In genomic region chr22:17337639-17338038, GRCh38 we compare ENCODE assay signal across 18 cellular contexts. TPM values are rescaled to one million over a fixed set of nuclear protein-coding genes. Genes with fewer than 3 reads are reported as not detected.
DNase-seq lines count a peak whose midpoint lies in the region; ATAC-seq and TF ChIP-seq lines count a peak whose summit lies in the region.
"Had no signal": no experiment of that assay in that cellular context is flagged by ENCODE, and none has a peak within 500 bp of the region (broad histone marks: within the 10 kb centered on the region; RNA-seq: fewer than 3 reads in every experiment).

No MANE protein-coding gene starts in this region.

- no peaks in the 10 kb centered on the region for H3K4me1 Mint-ChIP-seq in activated T-helper 17 cell treated with anti-CD3 and anti-CD28 coated beads, Interleukin-2, amount 50 U/mL, for 72 hours
- no peaks in the 10 kb centered on the region for H3K4me1 Mint-ChIP-seq in activated CD4-positive, alpha-beta T cell treated with anti-CD3 and anti-CD28 coated beads, Interleukin-2, amount 10 ng/mL, durations not matched to agents 24 days and 14 days
- no peaks in the 10 kb centered on the region for H3K4me1 Mint-ChIP-seq in natural killer cell
- H3K4me1 Mint-ChIP-seq: CD4-positive, alpha-beta memory T cell had no signal

- no peak overlapping the region for H3K4me3 Mint-ChIP-seq in activated T-helper 17 cell treated with anti-CD3 and anti-CD28 coated beads, Interleukin-2, amount 50 U/mL, for 72 hours
- H3K4me3 Mint-ChIP-seq in activated CD4-positive, alpha-beta T cell treated with anti-CD3 and anti-CD28 coated beads, Interleukin-2, amount 10 ng/mL, durations not matched to agents 24 days and 14 days, result no peak overlapping the region
- H3K4me3 Mint-ChIP-seq in natural killer cell, result no peak overlapping the region
- H3K4me3 Mint-ChIP-seq: CD4-positive, alpha-beta memory T cell had no signal

- H3K27ac Mint-ChIP-seq in activated T-helper 17 cell treated with anti-CD3 and anti-CD28 coated beads, Interleukin-2, amount 50 U/mL, for 72 hours, result peak overlapping the region; percentile 42
- no peak overlapping the region for H3K27ac Mint-ChIP-seq in activated CD4-positive, alpha-beta T cell treated with anti-CD3 and anti-CD28 coated beads, Interleukin-2, amount 10 ng/mL, durations not matched to agents 24 days and 14 days
- no peak overlapping the region for H3K27ac Mint-ChIP-seq in natural killer cell

- H3K79me2 ChIP-seq in DOHH2 (ENCODE audit: control insufficient read depth, low read length), result no peaks in the 10 kb centered on the region

- TF ChIP-seq POLR2A in tibial nerve (IDR thresholded peaks at IDR 0.05), result no peak

- 77% methylated on average over 11 of the region's 11 CpGs for WGBS in right cardiac atrium
- 65 to 75% methylated on average over 11 of the region's 11 CpGs for WGBS in tibial nerve, 2 donors

- peaks cover 55% of the 10 kb centered on the region for H3F3A ChIP-seq in DOHH2 (ENCODE audit: control insufficient read depth, insufficient read depth)

- H3K9me2 ChIP-seq in DOHH2 (replicated peaks; ENCODE audit: control insufficient read depth, low read length), result no peaks in the 10 kb centered on the region

- H3K9me3 ChIP-seq in right cardiac atrium (ENCODE audit: control insufficient read depth, low read length) (no peaks in the 10 kb centered on the region), DOHH2 (ENCODE audit: control insufficient read depth, insufficient read depth, low read length) (no peaks in the 10 kb centered on the region), tibial nerve (no peaks in the 10 kb centered on the region)
- H3K9me3 ChIP-seq: BLaER1, HAP-1 had no signal

- TF ChIP-seq EP300 in tibial nerve (IDR thresholded peaks at IDR 0.05), result no peak

- H3K27me3 ChIP-seq in right cardiac atrium (ENCODE audit: control insufficient read depth, insufficient read depth) (no peaks in the 10 kb centered on the region), DOHH2 (ENCODE audit: control insufficient read depth, low read length) (no peaks in the 10 kb centered on the region), tibial nerve (no peaks in the 10 kb centered on the region)
- H3K27me3 ChIP-seq: BLaER1 had no signal

- H3K27me3 Mint-ChIP-seq in activated T-helper 17 cell treated with anti-CD3 and anti-CD28 coated beads, Interleukin-2, amount 50 U/mL, for 72 hours, result peaks cover 8% of the 10 kb centered on the region
- peaks cover 18% of the 10 kb centered on the region for H3K27me3 Mint-ChIP-seq in activated CD4-positive, alpha-beta T cell treated with anti-CD3 and anti-CD28 coated beads, Interleukin-2, amount 10 ng/mL, durations not matched to agents 24 days and 14 days
- peaks cover 10 to 11% of the 10 kb centered on the region in 2 donors for H3K27me3 Mint-ChIP-seq in natural killer cell (ENCODE audit: low read depth in 2 of 2)

- no peak for DNase-seq in Right ventricle myocardium superior
- DNase-seq in right cardiac atrium, result no peak
- DNase-seq in iPS-NIHi7 (ENCODE audit: extremely low spot score), result peak; percentile 4
- DNase-seq in activated CD4-positive, alpha-beta T cell treated with anti-CD3 and anti-CD28 coated beads, Interleukin-2, amount 10 ng/mL, durations not matched to agents 24 days and 14 days, result no peak
- DNase-seq in natural killer cell, result no peak
- DNase-seq in tibial nerve (ENCODE audit: low spot score in 2 of 2), result no peak
- DNase-seq: 8988T; CD4-positive, alpha-beta memory T cell; DMS79 treated with DMSO at 0.1 percent for 48 hours; EL had no signal

- H3K36me3 ChIP-seq in DOHH2 (ENCODE audit: control insufficient read depth, low read length) (no peaks in the 10 kb centered on the region), tibial nerve (no peaks in the 10 kb centered on the region)
- H3K36me3 ChIP-seq: BLaER1, HAP-1 had no signal

- no peak for TF ChIP-seq CTCF in DOHH2 (IDR thresholded peaks at IDR 0.05; ENCODE audit: low read depth, low read length, poor library complexity, severe bottlenecking)
- TF ChIP-seq CTCF in natural killer cell (IDR thresholded peaks at IDR 0.05), result no peak
- TF ChIP-seq CTCF in tibial nerve (IDR thresholded peaks at IDR 0.05), result no peak

- H3K27ac ChIP-seq in right cardiac atrium (ENCODE audit: low read length), result no peak overlapping the region
- peak overlapping the region; percentile 98 for H3K27ac ChIP-seq in DOHH2 (ENCODE audit: low read depth, low read length)
- no peak overlapping the region for H3K27ac ChIP-seq in tibial nerve
- H3K27ac ChIP-seq: BLaER1, HL-60 had no signal

- intact Hi-C loops in Right ventricle myocardium superior (cut with DNase I), result no loop called here
- intact Hi-C loops in right cardiac atrium (cut with DNase I), result no loop called here
- intact Hi-C loops in activated CD4-positive, alpha-beta T cell treated with anti-CD3 and anti-CD28 coated beads, Interleukin-2, amount 10 ng/mL, durations not matched to agents 24 days and 14 days (cut with micrococcal nuclease), result no loop called here
- intact Hi-C loops in natural killer cell (cut with micrococcal nuclease), result no loop called here

- H3K4me2 ChIP-seq in DOHH2 (ENCODE audit: low read length), result no peak overlapping the region
- H3K4me2 ChIP-seq: BLaER1 had no signal

- ATAC-seq in Right ventricle myocardium superior (ENCODE audit: poor library complexity) (peak; percentile 54), right cardiac atrium (no peak), natural killer cell (no peak)
- ATAC-seq in activated T-helper 17 cell treated with anti-CD3 and anti-CD28 coated beads, Interleukin-2, amount 50 U/mL, for 72 hours (replicated peaks), result no peak
- ATAC-seq: GM12878 had no signal

- no peaks in the 10 kb centered on the region for H3K36me3 Mint-ChIP-seq in activated T-helper 17 cell treated with anti-CD3 and anti-CD28 coated beads, Interleukin-2, amount 50 U/mL, for 72 hours (ENCODE audit: low read depth)
- no peaks in the 10 kb centered on the region for H3K36me3 Mint-ChIP-seq in activated CD4-positive, alpha-beta T cell treated with anti-CD3 and anti-CD28 coated beads, Interleukin-2, amount 10 ng/mL, durations not matched to agents 24 days and 14 days (ENCODE audit: low read depth)
- no peaks in the 10 kb centered on the region for H3K36me3 Mint-ChIP-seq in natural killer cell
- H3K36me3 Mint-ChIP-seq: CD14-positive monocyte; CD4-positive, alpha-beta memory T cell had no signal

- H3K4me1 ChIP-seq in right cardiac atrium (ENCODE audit: control insufficient read depth, insufficient read depth, low read length), result no peaks in the 10 kb centered on the region
- H3K4me1 ChIP-seq in DOHH2 (ENCODE audit: control insufficient read depth, low read length), result peaks cover 89% of the 10 kb centered on the region
- no peaks in the 10 kb centered on the region for H3K4me1 ChIP-seq in tibial nerve
- H3K4me1 ChIP-seq: BLaER1, HAP-1 had no signal

- H4K20me1 ChIP-seq in DOHH2 (ENCODE audit: control insufficient read depth, insufficient read depth, low read depth, low read length), result no peaks in the 10 kb centered on the region
- H4K20me1 ChIP-seq: BLaER1 had no signal

- H3K4me3 ChIP-seq in right cardiac atrium (ENCODE audit: low read length) (no peak overlapping the region), DOHH2 (ENCODE audit: low read length) (no peak overlapping the region), tibial nerve (no peak overlapping the region)
- H3K4me3 ChIP-seq: BLaER1, GM12878, HAP-1 had no signal

- no peaks in the 10 kb centered on the region for H3K9me3 Mint-ChIP-seq in activated T-helper 17 cell treated with anti-CD3 and anti-CD28 coated beads, Interleukin-2, amount 50 U/mL, for 72 hours
- no peaks in the 10 kb centered on the region for H3K9me3 Mint-ChIP-seq in activated CD4-positive, alpha-beta T cell treated with anti-CD3 and anti-CD28 coated beads, Interleukin-2, amount 10 ng/mL, durations not matched to agents 24 days and 14 days
- no peaks in the 10 kb centered on the region for H3K9me3 Mint-ChIP-seq in natural killer cell
- H3K9me3 Mint-ChIP-seq: CD14-positive monocyte; CD4-positive, alpha-beta memory T cell had no signal

RNA-seq across cellular contexts. Expression of gene CECR2, which starts 31.6 kb away (rescaled TPM):
- total RNA-seq in Right ventricle myocardium superior (5.5 TPM), right cardiac atrium (1 to 10 TPM; 4.1 to 8.3 (median 4.7) TPM), natural killer cell (under 1 TPM in 2 of 3 donors, not detected in 1; 0.02 to 0.45 TPM), tibial nerve (1 to 10 TPM; 2.4 to 5.1 (median 3.6) TPM)
- 3.4 TPM for polyA plus RNA-seq in right cardiac atrium
- under 1 TPM; 0.06 to 0.19 TPM for total RNA-seq in activated T-helper 17 cell treated with anti-CD3 and anti-CD28 coated beads, Interleukin-2, amount 50 U/mL, for 72 hours
- total RNA-seq in activated CD4-positive, alpha-beta T cell treated with anti-CD3 and anti-CD28 coated beads, Interleukin-2, amount 10 ng/mL, durations not matched to agents 24 days and 14 days, result 0.09 and 0.14 TPM in 2 replicates
- total RNA-seq: CD4-positive, alpha-beta memory T cell had no signal
- polyA plus RNA-seq: AG04450; CD4-positive, alpha-beta memory T cell had no signal
